In the genomic region with DNA sequence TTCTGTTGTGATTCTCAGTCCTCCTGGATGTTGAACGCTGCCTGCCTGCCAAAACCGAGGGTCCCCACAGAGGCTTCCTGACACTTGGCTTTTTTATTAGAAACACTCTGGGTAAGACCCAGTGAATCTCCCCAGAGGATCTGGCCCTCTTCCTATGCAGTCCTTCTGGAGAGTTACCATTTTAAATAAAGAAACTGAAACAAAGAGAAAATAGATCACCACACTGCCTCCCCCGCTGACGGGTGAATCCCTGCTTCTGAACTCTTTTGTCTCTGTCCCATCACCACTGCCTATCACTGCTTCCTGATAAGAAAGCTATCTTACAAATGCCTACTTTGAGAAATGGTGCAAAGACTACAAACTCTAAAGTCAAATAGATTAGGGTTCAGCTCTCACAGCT, we compare ENCODE assay signal across 1 cellular context.
TF ChIP-seq lines count a peak whose summit lies in the region.

No MANE protein-coding gene starts in this region.

TF ChIP-seq in SK-N-SH, 30 proteins besides CTCF, POLR2A, EP300 and RAD21 (continued from another document):
- TF ChIP-seq, protein P1, sequence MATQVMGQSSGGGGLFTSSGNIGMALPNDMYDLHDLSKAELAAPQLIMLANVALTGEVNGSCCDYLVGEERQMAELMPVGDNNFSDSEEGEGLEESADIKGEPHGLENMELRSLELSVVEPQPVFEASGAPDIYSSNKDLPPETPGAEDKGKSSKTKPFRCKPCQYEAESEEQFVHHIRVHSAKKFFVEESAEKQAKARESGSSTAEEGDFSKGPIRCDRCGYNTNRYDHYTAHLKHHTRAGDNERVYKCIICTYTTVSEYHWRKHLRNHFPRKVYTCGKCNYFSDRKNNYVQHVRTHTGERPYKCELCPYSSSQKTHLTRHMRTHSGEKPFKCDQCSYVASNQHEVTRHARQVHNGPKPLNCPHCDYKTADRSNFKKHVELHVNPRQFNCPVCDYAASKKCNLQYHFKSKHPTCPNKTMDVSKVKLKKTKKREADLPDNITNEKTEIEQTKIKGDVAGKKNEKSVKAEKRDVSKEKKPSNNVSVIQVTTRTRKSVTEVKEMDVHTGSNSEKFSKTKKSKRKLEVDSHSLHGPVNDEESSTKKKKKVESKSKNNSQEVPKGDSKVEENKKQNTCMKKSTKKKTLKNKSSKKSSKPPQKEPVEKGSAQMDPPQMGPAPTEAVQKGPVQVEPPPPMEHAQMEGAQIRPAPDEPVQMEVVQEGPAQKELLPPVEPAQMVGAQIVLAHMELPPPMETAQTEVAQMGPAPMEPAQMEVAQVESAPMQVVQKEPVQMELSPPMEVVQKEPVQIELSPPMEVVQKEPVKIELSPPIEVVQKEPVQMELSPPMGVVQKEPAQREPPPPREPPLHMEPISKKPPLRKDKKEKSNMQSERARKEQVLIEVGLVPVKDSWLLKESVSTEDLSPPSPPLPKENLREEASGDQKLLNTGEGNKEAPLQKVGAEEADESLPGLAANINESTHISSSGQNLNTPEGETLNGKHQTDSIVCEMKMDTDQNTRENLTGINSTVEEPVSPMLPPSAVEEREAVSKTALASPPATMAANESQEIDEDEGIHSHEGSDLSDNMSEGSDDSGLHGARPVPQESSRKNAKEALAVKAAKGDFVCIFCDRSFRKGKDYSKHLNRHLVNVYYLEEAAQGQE (IDR thresholded peaks at IDR 0.05; ENCODE audit: low read depth, low read length): no peak
- TF ChIP-seq ELF1 (IDR thresholded peaks at IDR 0.05): no peak
- TF ChIP-seq POLR2AphosphoS5 (IDR thresholded peaks at IDR 0.05; ENCODE audit: low read depth, low read length): no peak
- no peak for TF ChIP-seq SMC3 (IDR thresholded peaks at IDR 0.05; ENCODE audit: low read depth, low read length)
- TF ChIP-seq FOXJ3 (CRISPR knock-in tag; IDR thresholded peaks at IDR 0.05): no peak
- TF ChIP-seq TAF1 (IDR thresholded peaks at IDR 0.05; ENCODE audit: borderline replicate concordance, low read depth, low read length): no peak
- TF ChIP-seq TEAD4 (IDR thresholded peaks at IDR 0.05; ENCODE audit: borderline replicate concordance, insufficient read depth): no peak
- no peak for TF ChIP-seq NRF1 (IDR thresholded peaks at IDR 0.05; ENCODE audit: low read depth, low read length)
- TF ChIP-seq, protein P2, sequence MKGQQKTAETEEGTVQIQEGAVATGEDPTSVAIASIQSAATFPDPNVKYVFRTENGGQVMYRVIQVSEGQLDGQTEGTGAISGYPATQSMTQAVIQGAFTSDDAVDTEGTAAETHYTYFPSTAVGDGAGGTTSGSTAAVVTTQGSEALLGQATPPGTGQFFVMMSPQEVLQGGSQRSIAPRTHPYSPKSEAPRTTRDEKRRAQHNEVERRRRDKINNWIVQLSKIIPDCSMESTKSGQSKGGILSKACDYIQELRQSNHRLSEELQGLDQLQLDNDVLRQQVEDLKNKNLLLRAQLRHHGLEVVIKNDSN (IDR thresholded peaks at IDR 0.05; ENCODE audit: borderline replicate concordance, low read depth): no peak
- TF ChIP-seq FOSL2 (IDR thresholded peaks at IDR 0.05; ENCODE audit: borderline replicate concordance, low read depth): no peak
